Comparison of ENCODE assay signal across 1 cellular context in genomic region chr7:76232698-76233097, GRCh38.
TF ChIP-seq lines count a peak whose summit lies in the region.

No MANE protein-coding gene starts in this region.

TF ChIP-seq in K562, 482 proteins besides CTCF, POLR2A, EP300 and RAD21 (continued from another document):
- TF ChIP-seq USF1 (CRISPR knock-in tag; IDR thresholded peaks at IDR 0.05) (peak; percentile 44; the same call in 1 of the 2 replicates), ZNF324 (CRISPR knock-in tag; IDR thresholded peaks at IDR 0.05) (no peak), ZNF449 (CRISPR knock-in tag; IDR thresholded peaks at IDR 0.05) (no peak), SPI1 (IDR thresholded peaks at IDR 0.05; ENCODE audit: borderline replicate concordance, low read depth, low read length) (peak; percentile 79), NFRKB (IDR thresholded peaks at IDR 0.05; ENCODE audit: low read depth) (no peak), ZBTB5 (IDR thresholded peaks at IDR 0.05) (no peak)
TF ChIP-seq in K562: peak in this region for 3.
